Comparison of ENCODE assay signal across 8 cellular contexts in genomic region chr19:45468159-45468651, GRCh38. TPM values are rescaled to one million over a fixed set of nuclear protein-coding genes. Genes with fewer than 3 reads are reported as not detected.
A peak's percentile ranks its signal among the peaks of the same experiment; 100 is the strongest.
DNase-seq lines count a peak whose midpoint lies in the region; TF ChIP-seq lines count a peak whose summit lies in the region.

No MANE protein-coding gene starts in this region.

- peak overlapping the region; percentile 92 for H3K4me3 ChIP-seq in endodermal cell (ENCODE audit: low read length)
- peak overlapping the region; percentile 72 for H3K4me3 ChIP-seq in neuron (ENCODE audit: low read length)

- peak; percentile 23 for DNase-seq in stimulated activated CD4-positive, alpha-beta T cell treated with anti-CD3 and anti-CD28 coated beads, Interleukin-12 subunit alpha, Interleukin-12 subunit beta, amount 100 ng/mL, for 4 hours
- no peak for DNase-seq in stimulated activated CD4-positive, alpha-beta T cell treated with anti-CD3 and anti-CD28 coated beads, Interleukin-2, amount 100 ng/mL, for 48 hours
- peak; percentile 55 for DNase-seq in activated CD4-positive, alpha-beta T cell treated with anti-CD3 and anti-CD28 coated beads for 1 hour
- DNase-seq in endodermal cell (peak; percentile 73), NCI-H187 treated with DMSO at 0.1 percent for 48 hours (lab: John Stamatoyannopoulos, UW) (no peak), NCI-H2029 treated with DMSO at 0.1 percent for 48 hours (lab: John Stamatoyannopoulos, UW) (no peak), NCI-H1694 treated with DMSO at 0.1 percent for 48 hours (lab: John Stamatoyannopoulos, UW) (no peak)

- H3K27me3 ChIP-seq in endodermal cell (ENCODE audit: control insufficient read depth, insufficient read depth, low read length, poor library complexity, severe bottlenecking): peaks cover 13% of the 10 kb centered on the region
- no peaks in the 10 kb centered on the region for H3K27me3 ChIP-seq in neuron (ENCODE audit: insufficient read depth, low read length)

- H3K27ac ChIP-seq in endodermal cell (ENCODE audit: low read depth, low read length): peak overlapping the region; percentile 90

- H3K4me1 ChIP-seq in endodermal cell (ENCODE audit: control insufficient read depth, insufficient read depth, low read length) (no peaks in the 10 kb centered on the region), neuron (ENCODE audit: insufficient read depth, low read length) (peaks cover 22% of the 10 kb centered on the region)

- H3K9me3 Mint-ChIP-seq in endodermal cell: no peaks in the 10 kb centered on the region

- WGBS in endodermal cell (ENCODE audit: insufficient coverage in 1 of 2, insufficient read length in 1 of 2), 2 experiments: 3% methylated on average over 20 to 31 of the region's 31 CpGs

- peaks cover 9% of the 10 kb centered on the region for H3K4me1 Mint-ChIP-seq in endodermal cell

- H3K9ac ChIP-seq in endodermal cell (ENCODE audit: extremely low read depth, low read length, poor library complexity, severe bottlenecking): peak overlapping the region; percentile 95

- H3K27ac Mint-ChIP-seq in endodermal cell: peak overlapping the region; percentile 97

- no peaks in the 10 kb centered on the region for H3K36me3 Mint-ChIP-seq in endodermal cell (ENCODE audit: low read depth)

- H3K9me3 ChIP-seq in endodermal cell (ENCODE audit: control insufficient read depth, low read length) (no peaks in the 10 kb centered on the region), neuron (ENCODE audit: low read length) (no peaks in the 10 kb centered on the region)

- TF ChIP-seq CTCF in endodermal cell (conservative IDR thresholded peaks at IDR 0.05): no peak

- H3K27me3 Mint-ChIP-seq in endodermal cell (ENCODE audit: insufficient read depth): peaks cover 10% of the 10 kb centered on the region

- peak overlapping the region; percentile 77 for H3K4me3 Mint-ChIP-seq in endodermal cell

- H2AFZ ChIP-seq in neuron (ENCODE audit: low read depth, low read length): peak overlapping the region; percentile 73

- H3K36me3 ChIP-seq in endodermal cell (ENCODE audit: control insufficient read depth, insufficient read depth, low read length): no peaks in the 10 kb centered on the region
- no peaks in the 10 kb centered on the region for H3K36me3 ChIP-seq in neuron (ENCODE audit: insufficient read depth, low read length)

RNA-seq across cellular contexts. Expression of gene FOSB, which starts 0.4 kb away (rescaled TPM):
- 1 to 10 TPM; 1.6 to 3.0 TPM for total RNA-seq in endodermal cell
- polyA plus RNA-seq in endodermal cell (2013, experiment 1 of 2): 1.6 TPM
- 1.4 TPM for polyA plus RNA-seq in endodermal cell (2013, experiment 2 of 2)

RNA-seq across cellular contexts. Expression of gene RTN2, which starts 28.6 kb away (rescaled TPM):
- 10 to 100 TPM; 15.7 to 18.5 TPM for total RNA-seq in endodermal cell
- 23.8 TPM for polyA plus RNA-seq in endodermal cell (2013, experiment 1 of 2)
- polyA plus RNA-seq in endodermal cell (2013, experiment 2 of 2): 25.9 TPM

RNA-seq across cellular contexts. Expression of gene PPM1N, which starts 30.0 kb away (rescaled TPM):
- total RNA-seq in endodermal cell: 1 to 10 TPM; 3.2 to 3.5 TPM
- 2.6 TPM for polyA plus RNA-seq in endodermal cell (2013, experiment 1 of 2)
- 1.9 TPM for polyA plus RNA-seq in endodermal cell (2013, experiment 2 of 2)

RNA-seq across cellular contexts. Expression of gene VASP, which starts 39.1 kb away (rescaled TPM):
- 100 to 1,000 TPM; 134 to 144 TPM for total RNA-seq in endodermal cell
- polyA plus RNA-seq in endodermal cell (2013, experiment 1 of 2): 54.2 TPM
- 55.2 TPM for polyA plus RNA-seq in endodermal cell (2013, experiment 2 of 2)

RNA-seq across cellular contexts. Expression of gene ERCC1, which starts 44.5 kb away (rescaled TPM):
- total RNA-seq in endodermal cell: 10 to 100 TPM; 53.5 to 63.6 TPM
- 70.3 TPM for polyA plus RNA-seq in endodermal cell (2013, experiment 1 of 2)
- 66.1 TPM for polyA plus RNA-seq in endodermal cell (2013, experiment 2 of 2)

Comparison
In these comparisons a context has a peak if more than half of its experiments do, and no peak if none do; other contexts are left out.
1. DNase-seq: peak in stimulated activated CD4-positive, alpha-beta T cell treated with anti-CD3 and anti-CD28 coated beads, Interleukin-12 subunit alpha, Interleukin-12 subunit beta, amount 100 ng/mL, for 4 hours (single experiment), activated CD4-positive, alpha-beta T cell treated with anti-CD3 and anti-CD28 coated beads for 1 hour (single experiment) and endodermal cell (single experiment); none in stimulated activated CD4-positive, alpha-beta T cell treated with anti-CD3 and anti-CD28 coated beads, Interleukin-2, amount 100 ng/mL, for 48 hours (0 of 2), NCI-H187 treated with DMSO at 0.1 percent for 48 hours (single experiment), NCI-H2029 treated with DMSO at 0.1 percent for 48 hours (single experiment) and NCI-H1694 treated with DMSO at 0.1 percent for 48 hours (single experiment).